Comparison of ENCODE assay signal across 17 cellular contexts in genomic region chr18:79626905-79627749, GRCh38.
"Had no signal": no experiment of that assay in that cellular context is flagged by ENCODE, and none has a peak within 500 bp of the region (broad histone marks: within the 10 kb centered on the region; RNA-seq: fewer than 3 reads in every experiment).

No MANE protein-coding gene starts in this region.

- H3K4me1 Mint-ChIP-seq: activated T-helper 17 cell treated with anti-CD3 and anti-CD28 coated beads, Interleukin-2, amount 50 U/mL, for 72 hours had no signal

- H3K36me3 ChIP-seq: thyroid gland, vagina had no signal

- ATAC-seq: activated naive CD4-positive, alpha-beta T cell treated with anti-CD3 and anti-CD28 coated beads, Interleukin-2, amount 50 U/mL, for 72 hours; activated T-helper 17 cell treated with anti-CD3 and anti-CD28 coated beads, Interleukin-2, amount 50 U/mL, for 72 hours; esophagus mucosa; mucosa of descending colon; natural killer cell; psoas muscle; WTC11 had no signal

- DNase-seq: activated CD4-positive, alpha-beta T cell treated with anti-CD3 and anti-CD28 coated beads, Interleukin-2, amount 10 ng/mL, durations not matched to agents 7 days and 5 days; activated CD8-positive, alpha-beta memory T cell treated with anti-CD3 and anti-CD28 coated beads for 24 hours; activated T-cell treated with anti-CD3 and anti-CD28 coated beads for 4 hours; amniotic stem cell; glutamatergic neuron; natural killer cell; nucleus accumbens; thyroid gland had no signal

- H3K4me3 Mint-ChIP-seq: activated CD4-positive, alpha-beta T cell treated with anti-CD3 and anti-CD28 coated beads, Interleukin-2, amount 10 ng/mL, durations not matched to agents 7 days and 5 days; activated T-helper 17 cell treated with anti-CD3 and anti-CD28 coated beads, Interleukin-2, amount 50 U/mL, for 72 hours; natural killer cell; T-helper 1 cell treated with Interleukin-12 subunit alpha and Interleukin-12 subunit beta and Interleukin-4 antibody, amounts not matched to agents 30 μg/mL and 1 μg/mL, for 36 hours; WTC11 had no signal

- H3K9me3 Mint-ChIP-seq: activated naive CD4-positive, alpha-beta T cell treated with anti-CD3 and anti-CD28 coated beads, Interleukin-2, amount 50 U/mL, for 72 hours; activated T-helper 17 cell treated with anti-CD3 and anti-CD28 coated beads, Interleukin-2, amount 50 U/mL, for 72 hours; natural killer cell; T-helper 1 cell treated with Interleukin-12 subunit alpha and Interleukin-12 subunit beta and Interleukin-4 antibody, amounts not matched to agents 30 μg/mL and 1 μg/mL, for 36 hours; WTC11 had no signal

- H3K27me3 ChIP-seq: thyroid gland, vagina had no signal

- H3K4me3 ChIP-seq: mucosa of descending colon, psoas muscle, thyroid gland, vagina had no signal

- H3K27ac ChIP-seq: psoas muscle, thyroid gland, vagina had no signal

- H3K9me3 ChIP-seq: mucosa of descending colon, psoas muscle, thyroid gland, vagina had no signal

- FAIRE-seq: endometrium had no signal

- H3K4me1 ChIP-seq: psoas muscle, vagina had no signal

- H3K27ac Mint-ChIP-seq: activated CD4-positive, alpha-beta T cell treated with anti-CD3 and anti-CD28 coated beads, Interleukin-2, amount 10 ng/mL, durations not matched to agents 7 days and 5 days; activated naive CD4-positive, alpha-beta T cell treated with anti-CD3 and anti-CD28 coated beads, Interleukin-2, amount 50 U/mL, for 72 hours; activated T-helper 17 cell treated with anti-CD3 and anti-CD28 coated beads, Interleukin-2, amount 50 U/mL, for 72 hours; natural killer cell; T-helper 1 cell treated with Interleukin-12 subunit alpha and Interleukin-12 subunit beta and Interleukin-4 antibody, amounts not matched to agents 30 μg/mL and 1 μg/mL, for 36 hours; WTC11 had no signal

- H3K36me3 Mint-ChIP-seq: activated naive CD4-positive, alpha-beta T cell treated with anti-CD3 and anti-CD28 coated beads, Interleukin-2, amount 50 U/mL, for 72 hours; natural killer cell; WTC11 had no signal
